Comparison of ENCODE assay signal across 21 cellular contexts in the genomic region with DNA sequence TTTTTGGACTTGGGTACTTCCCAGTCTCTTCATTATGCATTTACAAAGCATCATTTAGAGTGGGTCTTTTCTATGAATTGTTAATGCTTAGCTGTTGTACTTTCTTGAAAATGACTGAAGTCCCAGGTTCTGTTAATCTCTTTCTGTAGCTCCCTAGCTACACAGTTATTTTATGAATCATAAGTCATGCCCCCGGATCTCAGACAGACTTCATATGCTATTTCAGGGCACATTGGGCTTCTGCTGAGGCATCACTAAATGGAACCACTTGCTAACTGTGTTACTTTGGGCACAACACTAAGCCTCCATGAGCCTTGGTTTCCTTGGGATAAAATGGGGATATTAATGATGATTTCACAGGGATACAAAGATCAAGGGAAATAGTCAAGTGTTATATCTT.
"Had no signal": no experiment of that assay in that cellular context is flagged by ENCODE, and none has a peak within 500 bp of the region (broad histone marks: within the 10 kb centered on the region; RNA-seq: fewer than 3 reads in every experiment).

No MANE protein-coding gene starts in this region.

- H2AFZ ChIP-seq: neural progenitor cell had no signal

- H3K27me3 ChIP-seq: adrenal gland, neural progenitor cell, ovary, thyroid gland had no signal

- H3K4me3 Mint-ChIP-seq: activated CD4-positive, alpha-beta memory T cell treated with anti-CD3 and anti-CD28 coated beads for 36 hours; activated CD8-positive, alpha-beta memory T cell treated with anti-CD3 and anti-CD28 coated beads, Interleukin-2, amount 10 ng/mL, durations not matched to agents 7 days and 5 days; naive B cell; neural progenitor cell; stimulated activated memory B cell treated with anti-CD40 and anti-IgM and Interleukin-4, amounts not matched to agents 10 μg/mL and 1 μg/mL and 100 μg/mL, for 72 hours had no signal

- H3K9ac ChIP-seq: neural progenitor cell had no signal

- H3K9me3 Mint-ChIP-seq: activated CD4-positive, alpha-beta memory T cell treated with anti-CD3 and anti-CD28 coated beads for 36 hours; naive B cell; neural progenitor cell had no signal

- FAIRE-seq: endothelial cell of umbilical vein, islet of Langerhans had no signal

- H3K4me3 ChIP-seq: adrenal gland, lung, neural progenitor cell, ovary, thyroid gland had no signal

- H3K36me3 ChIP-seq: adrenal gland, neural progenitor cell, ovary, thyroid gland had no signal

- H3K36me3 Mint-ChIP-seq: activated CD4-positive, alpha-beta memory T cell treated with anti-CD3 and anti-CD28 coated beads for 36 hours; activated CD8-positive, alpha-beta memory T cell treated with anti-CD3 and anti-CD28 coated beads, Interleukin-2, amount 10 ng/mL, durations not matched to agents 7 days and 5 days; naive B cell; neural progenitor cell; stimulated activated memory B cell treated with anti-CD40 and anti-IgM and Interleukin-4, amounts not matched to agents 10 μg/mL and 1 μg/mL and 100 μg/mL, for 72 hours had no signal

- H3K27ac Mint-ChIP-seq: activated CD4-positive, alpha-beta memory T cell treated with anti-CD3 and anti-CD28 coated beads for 36 hours; activated CD8-positive, alpha-beta memory T cell treated with anti-CD3 and anti-CD28 coated beads, Interleukin-2, amount 10 ng/mL, durations not matched to agents 7 days and 5 days; neural progenitor cell; stimulated activated memory B cell treated with anti-CD40 and anti-IgM and Interleukin-4, amounts not matched to agents 10 μg/mL and 1 μg/mL and 100 μg/mL, for 72 hours had no signal

- DNase-seq: activated CD4-positive, alpha-beta memory T cell treated with anti-CD3 and anti-CD28 coated beads for 36 hours; activated CD4-positive, alpha-beta T cell treated with anti-CD3 and anti-CD28 coated beads for 1 hour; activated CD8-positive, alpha-beta memory T cell treated with anti-CD3 and anti-CD28 coated beads, Interleukin-2, amount 10 ng/mL, durations not matched to agents 7 days and 5 days; activated naive CD4-positive, alpha-beta T cell treated with anti-CD3 and anti-CD28 coated beads, Interleukin-2, amount 50 U/mL, for 16 hours; activated T-cell treated with anti-CD3 and anti-CD28 coated beads, Interleukin-2, amount 50 U/mL, for 1 hour; adrenal gland; effector CD8-positive, alpha-beta T cell; foreskin melanocyte; midbrain; naive B cell; ovary; stimulated activated CD4-positive, alpha-beta T cell treated with anti-CD3 and anti-CD28 coated beads, Interleukin-2, amount 100 ng/mL, for 48 hours; T-helper 1 cell; T1000; thyroid gland had no signal

- H3K4me1 Mint-ChIP-seq: activated CD8-positive, alpha-beta memory T cell treated with anti-CD3 and anti-CD28 coated beads, Interleukin-2, amount 10 ng/mL, durations not matched to agents 7 days and 5 days; naive B cell; neural progenitor cell; stimulated activated memory B cell treated with anti-CD40 and anti-IgM and Interleukin-4, amounts not matched to agents 10 μg/mL and 1 μg/mL and 100 μg/mL, for 72 hours had no signal

- H3K4me1 ChIP-seq: adrenal gland, neural progenitor cell, thyroid gland had no signal

- ATAC-seq: activated CD8-positive, alpha-beta memory T cell treated with anti-CD3 and anti-CD28 coated beads, Interleukin-2, amount 10 ng/mL, durations not matched to agents 7 days and 5 days; stimulated activated memory B cell treated with anti-CD40 and anti-IgM and Interleukin-4, amounts not matched to agents 10 μg/mL and 1 μg/mL and 100 μg/mL, for 72 hours had no signal

- H3K9me3 ChIP-seq: adrenal gland, ovary, thyroid gland had no signal

- H3K4me2 ChIP-seq: neural progenitor cell had no signal

- H3K27ac ChIP-seq: adrenal gland, neural progenitor cell, ovary, thyroid gland, VCaP had no signal
